Comparison of ENCODE assay signal across 21 cellular contexts in genomic region chr12:112032292-112032691, GRCh38.
"Had no signal": no experiment of that assay in that cellular context is flagged by ENCODE, and none has a peak within 500 bp of the region (broad histone marks: within the 10 kb centered on the region; RNA-seq: fewer than 3 reads in every experiment).

No MANE protein-coding gene starts in this region.

- H3K27ac ChIP-seq: body of pancreas, coronary artery, esophagus squamous epithelium, right atrium auricular region, SJCRH30, suprapubic skin had no signal

- DNase-seq: activated CD4-positive, alpha-beta T cell treated with anti-CD3 and anti-CD28 coated beads for 1 hour; activated CD8-positive, alpha-beta memory T cell treated with anti-CD3 and anti-CD28 coated beads, Interleukin-2, amount 50 U/mL, for 48 hours; amygdala; body of pancreas; caudate nucleus; esophagus squamous epithelium; hypothalamus; mesendoderm; nucleus accumbens; SJCRH30; small intestine; stimulated activated CD4-positive, alpha-beta T cell treated with anti-CD3 and anti-CD28 coated beads, Interleukin-4, amount 100 ng/mL, for 24 hours; T1000; trophoblast cell had no signal

- H3K9me3 Mint-ChIP-seq: activated naive CD4-positive, alpha-beta T cell treated with anti-CD3 and anti-CD28 coated beads, Interleukin-2, amount 50 U/mL, for 24 hours; activated T-helper 2 cell treated with anti-CD3 and anti-CD28 coated beads, Interferon-gamma antibody, Interleukin-2, Interleukin-4, amounts not matched to agents 10 μg/mL and 5 μg/mL and 100 μg/mL, durations not matched to agents 14 hours and 24 hours and 36 hours; natural killer cell treated with Interleukin-12 subunit alpha and Interleukin-12 subunit beta and Interleukin-15 and Interleukin-18, amount 100 ng/mL, for 72 hours; stimulated activated naive CD8-positive, alpha-beta T cell treated with anti-CD3 and anti-CD28 coated beads, Interleukin-15, Interleukin-2, amounts not matched to agents 100 ng/mL and 50 ng/mL, for 24 hours had no signal

- H3K4me3 Mint-ChIP-seq: activated naive CD4-positive, alpha-beta T cell treated with anti-CD3 and anti-CD28 coated beads, Interleukin-2, amount 50 U/mL, for 24 hours; natural killer cell treated with Interleukin-12 subunit alpha and Interleukin-12 subunit beta and Interleukin-15 and Interleukin-18, amount 100 ng/mL, for 72 hours; stimulated activated naive CD8-positive, alpha-beta T cell treated with anti-CD3 and anti-CD28 coated beads, Interleukin-15, Interleukin-2, amounts not matched to agents 100 ng/mL and 50 ng/mL, for 24 hours had no signal

- H3K27ac Mint-ChIP-seq: activated T-helper 2 cell treated with anti-CD3 and anti-CD28 coated beads, Interferon-gamma antibody, Interleukin-2, Interleukin-4, amounts not matched to agents 10 μg/mL and 5 μg/mL and 100 μg/mL, durations not matched to agents 14 hours and 24 hours and 36 hours had no signal

- FAIRE-seq: small intestine had no signal

- ATAC-seq: body of pancreas; natural killer cell treated with Interleukin-12 subunit alpha and Interleukin-12 subunit beta and Interleukin-15 and Interleukin-18, amount 100 ng/mL, for 72 hours had no signal

- H3K27me3 ChIP-seq: body of pancreas, esophagus squamous epithelium, right atrium auricular region, SJCRH30, suprapubic skin had no signal

- H3K9me3 ChIP-seq: body of pancreas, esophagus squamous epithelium, right atrium auricular region, SJCRH30, suprapubic skin had no signal

- H3K27me3 Mint-ChIP-seq: activated naive CD4-positive, alpha-beta T cell treated with anti-CD3 and anti-CD28 coated beads, Interleukin-2, amount 50 U/mL, for 24 hours; natural killer cell treated with Interleukin-12 subunit alpha and Interleukin-12 subunit beta and Interleukin-15 and Interleukin-18, amount 100 ng/mL, for 72 hours; stimulated activated naive CD8-positive, alpha-beta T cell treated with anti-CD3 and anti-CD28 coated beads, Interleukin-15, Interleukin-2, amounts not matched to agents 100 ng/mL and 50 ng/mL, for 24 hours had no signal

- H3K4me1 ChIP-seq: esophagus squamous epithelium, right atrium auricular region, SJCRH30, suprapubic skin had no signal

- H3K4me3 ChIP-seq: body of pancreas, coronary artery, esophagus squamous epithelium, right atrium auricular region, SJCRH30, suprapubic skin had no signal
